ENCODE assay signal across 20 cellular contexts in genomic region chr20:37977786-37978185, GRCh38. TPM values are rescaled to one million over a fixed set of nuclear protein-coding genes. Genes with fewer than 3 reads are reported as not detected.
A peak's percentile ranks its signal among the peaks of the same experiment; 100 is the strongest.
DNase-seq lines count a peak whose midpoint lies in the region; ATAC-seq and TF ChIP-seq lines count a peak whose summit lies in the region.
"Had no signal": no experiment of that assay in that cellular context is flagged by ENCODE, and none has a peak within 500 bp of the region (broad histone marks: within the 10 kb centered on the region; RNA-seq: fewer than 3 reads in every experiment).

No MANE protein-coding gene starts in this region.

- WGBS in right lobe of liver (ENCODE audit: insufficient coverage, low coverage, low lambda C conversion rate, missing lambda C conversion rate), result 76% methylated on average over 6 of the region's 6 CpGs

- no peak for ATAC-seq in right lobe of liver
- ATAC-seq: GM12878 had no signal

- DNase-seq in activated naive CD8-positive, alpha-beta T cell treated with anti-CD3 and anti-CD28 coated beads for 36 hours, result no peak
- DNase-seq in nephron progenitor cell (no peak), type B pancreatic cell (ENCODE audit: extremely low spot score, unreplicated experiment) (peak; percentile 25), hippocampal formation (lab: John Stamatoyannopoulos, UW) (no peak), right lobe of liver (no peak)
- no peak for DNase-seq in activated CD4-positive, alpha-beta memory T cell treated with anti-CD3 and anti-CD28 coated beads for 36 hours
- DNase-seq: Calu3; CD4-positive, alpha-beta memory T cell; EL; H9; NCI-H1436; NCI-H1930; NCI-H226; PC-9 had no signal

- TF ChIP-seq CTCF in brain (conservative IDR thresholded peaks at IDR 0.05) (no peak), nephron progenitor cell (IDR thresholded peaks at IDR 0.05) (no peak), type B pancreatic cell (conservative IDR thresholded peaks at IDR 0.05) (no peak), right lobe of liver (IDR thresholded peaks at IDR 0.05) (no peak)

- no peak overlapping the region for H3K4me3 ChIP-seq in right lobe of liver
- H3K4me3 ChIP-seq: GM12878, PC-9 had no signal

- no peak overlapping the region for H3K27ac Mint-ChIP-seq in activated naive CD8-positive, alpha-beta T cell
- no peak overlapping the region for H3K27ac Mint-ChIP-seq in activated naive CD8-positive, alpha-beta T cell treated with anti-CD3 and anti-CD28 coated beads for 36 hours
- peak overlapping the region in 4 of 5 experiments; percentile 3 to 84 (median 29) for H3K27ac Mint-ChIP-seq in brain
- H3K27ac Mint-ChIP-seq in nephron progenitor cell, result no peak overlapping the region
- H3K27ac Mint-ChIP-seq in type B pancreatic cell, result no peak overlapping the region
- no peak overlapping the region for H3K27ac Mint-ChIP-seq in activated CD4-positive, alpha-beta memory T cell treated with anti-CD3 and anti-CD28 coated beads for 36 hours
- H3K27ac Mint-ChIP-seq: B cell; CD4-positive, alpha-beta memory T cell; H9 had no signal

- peak overlapping the region; percentile 49 for H3K4me3 Mint-ChIP-seq in activated naive CD8-positive, alpha-beta T cell
- no peak overlapping the region for H3K4me3 Mint-ChIP-seq in activated naive CD8-positive, alpha-beta T cell treated with anti-CD3 and anti-CD28 coated beads for 36 hours
- H3K4me3 Mint-ChIP-seq in brain (peak overlapping the region in 2 of 5 experiments; percentile 22 to 59), nephron progenitor cell (peak overlapping the region; percentile 42), type B pancreatic cell (no peak overlapping the region)
- H3K4me3 Mint-ChIP-seq in activated CD4-positive, alpha-beta memory T cell treated with anti-CD3 and anti-CD28 coated beads for 36 hours, result no peak overlapping the region
- H3K4me3 Mint-ChIP-seq: B cell, H9 had no signal

- no peak overlapping the region for H3K27ac ChIP-seq in right lobe of liver
- H3K27ac ChIP-seq: KMS-11, PC-9, RWPE1 had no signal

- H3K9me3 ChIP-seq in right lobe of liver, result no peaks in the 10 kb centered on the region

- H3K9me3 Mint-ChIP-seq in activated naive CD8-positive, alpha-beta T cell (ENCODE audit: low read depth), result peaks cover 6% of the 10 kb centered on the region
- no peaks in the 10 kb centered on the region for H3K9me3 Mint-ChIP-seq in activated naive CD8-positive, alpha-beta T cell treated with anti-CD3 and anti-CD28 coated beads for 36 hours
- H3K9me3 Mint-ChIP-seq in brain (no peaks in the 10 kb centered on the region), nephron progenitor cell (no peaks in the 10 kb centered on the region), type B pancreatic cell (no peaks in the 10 kb centered on the region)
- H3K9me3 Mint-ChIP-seq in activated CD4-positive, alpha-beta memory T cell treated with anti-CD3 and anti-CD28 coated beads for 36 hours, result no peaks in the 10 kb centered on the region
- H3K9me3 Mint-ChIP-seq: H9 had no signal

- H3K36me3 Mint-ChIP-seq in activated naive CD8-positive, alpha-beta T cell, result peaks cover 20% of the 10 kb centered on the region
- H3K36me3 Mint-ChIP-seq in activated naive CD8-positive, alpha-beta T cell treated with anti-CD3 and anti-CD28 coated beads for 36 hours, result peaks cover 18% of the 10 kb centered on the region
- H3K36me3 Mint-ChIP-seq in brain, result peaks cover 13% of the 10 kb centered on the region
- H3K36me3 Mint-ChIP-seq in nephron progenitor cell (ENCODE audit: low read depth), result peaks cover 36% of the 10 kb centered on the region
- peaks cover 7% of the 10 kb centered on the region for H3K36me3 Mint-ChIP-seq in type B pancreatic cell
- H3K36me3 Mint-ChIP-seq in activated CD4-positive, alpha-beta memory T cell treated with anti-CD3 and anti-CD28 coated beads for 36 hours, result peaks cover 14% of the 10 kb centered on the region

- CTCF ChIA-PET in activated CD4-positive, alpha-beta memory T cell treated with anti-CD3 and anti-CD28 coated beads for 36 hours (lab: Charles Lee), result no interaction called here

- no peaks in the 10 kb centered on the region for H3K4me1 ChIP-seq in right lobe of liver

- no peaks in the 10 kb centered on the region for H3K27me3 Mint-ChIP-seq in activated naive CD8-positive, alpha-beta T cell
- no peaks in the 10 kb centered on the region for H3K27me3 Mint-ChIP-seq in activated naive CD8-positive, alpha-beta T cell treated with anti-CD3 and anti-CD28 coated beads for 36 hours
- H3K27me3 Mint-ChIP-seq in brain (peaks cover 10% of the 10 kb centered on the region), nephron progenitor cell (ENCODE audit: low read depth, poor library complexity) (peaks cover 41% of the 10 kb centered on the region), type B pancreatic cell (no peaks in the 10 kb centered on the region)
- H3K27me3 Mint-ChIP-seq in activated CD4-positive, alpha-beta memory T cell treated with anti-CD3 and anti-CD28 coated beads for 36 hours, result no peaks in the 10 kb centered on the region
- H3K27me3 Mint-ChIP-seq: B cell; CD4-positive, alpha-beta memory T cell had no signal

- intact Hi-C loops in right lobe of liver (cut with DNase I), result no loop called here
- intact Hi-C loops in activated CD4-positive, alpha-beta memory T cell treated with anti-CD3 and anti-CD28 coated beads for 36 hours (cut with micrococcal nuclease), result no loop called here

- no peaks in the 10 kb centered on the region for H3K36me3 ChIP-seq in right lobe of liver

- no peak for TF ChIP-seq POLR2A in right lobe of liver (IDR thresholded peaks at IDR 0.05)

- POLR2A ChIA-PET in activated CD4-positive, alpha-beta memory T cell treated with anti-CD3 and anti-CD28 coated beads for 36 hours (lab: Charles Lee), result no interaction called here

- H3K27me3 ChIP-seq in right lobe of liver, result no peaks in the 10 kb centered on the region

- H3K4me1 Mint-ChIP-seq in activated naive CD8-positive, alpha-beta T cell (ENCODE audit: low read depth), result peaks cover 15% of the 10 kb centered on the region
- peaks cover 12% of the 10 kb centered on the region for H3K4me1 Mint-ChIP-seq in activated naive CD8-positive, alpha-beta T cell treated with anti-CD3 and anti-CD28 coated beads for 36 hours
- H3K4me1 Mint-ChIP-seq in brain (peaks cover 44% of the 10 kb centered on the region), nephron progenitor cell (peaks cover 21% of the 10 kb centered on the region), type B pancreatic cell (ENCODE audit: unreplicated experiment) (peaks cover 16% of the 10 kb centered on the region)
- H3K4me1 Mint-ChIP-seq in activated CD4-positive, alpha-beta memory T cell treated with anti-CD3 and anti-CD28 coated beads for 36 hours (ENCODE audit: low read depth), result peaks cover 3% of the 10 kb centered on the region

RNA-seq across cellular contexts. Expression of gene TTI1, which starts 55.5 kb away (rescaled TPM):
- total RNA-seq in activated naive CD8-positive, alpha-beta T cell treated with anti-CD3 and anti-CD28 coated beads for 36 hours, result 10 to 100 TPM; 38.1 to 40.7 TPM
- polyA plus RNA-seq in brain (ENCODE audit: insufficient read depth, low read depth, low replicate concordance), result 30.7 TPM
- 25.1 and 43.8 TPM in 2 replicates for total RNA-seq in type B pancreatic cell (ENCODE audit: low replicate concordance)
- 10 to 100 TPM in 4 of 6 experiments, 1 to 10 TPM in 2; 8.6 to 14.3 (median 11.3) TPM for total RNA-seq in right lobe of liver
- 10 to 100 TPM; 31.8 to 32.7 TPM for total RNA-seq in activated CD4-positive, alpha-beta memory T cell treated with anti-CD3 and anti-CD28 coated beads for 36 hours

RNA-seq across cellular contexts. Expression of gene RPRD1B, which starts 55.8 kb away (rescaled TPM):
- total RNA-seq in activated naive CD8-positive, alpha-beta T cell treated with anti-CD3 and anti-CD28 coated beads for 36 hours, result 10 to 100 TPM; 37.6 to 42.7 TPM
- 24.2 TPM for polyA plus RNA-seq in brain (ENCODE audit: insufficient read depth, low read depth, low replicate concordance)
- 29.7 and 41.9 TPM in 2 replicates for total RNA-seq in type B pancreatic cell (ENCODE audit: low replicate concordance)
- total RNA-seq in right lobe of liver, result 100 to 1,000 TPM in 1 of 6 experiments, 10 to 100 TPM in 5; 25.0 to 153 (median 37.9) TPM
- total RNA-seq in activated CD4-positive, alpha-beta memory T cell treated with anti-CD3 and anti-CD28 coated beads for 36 hours, result 10 to 100 TPM; 26.2 to 28.9 TPM

Comparison
In these comparisons a context has a peak if more than half of its experiments do, and no peak if none do; other contexts are left out.
1. H3K4me3 Mint-ChIP-seq: peak in activated naive CD8-positive, alpha-beta T cell (single experiment) and nephron progenitor cell (single experiment); none in activated naive CD8-positive, alpha-beta T cell treated with anti-CD3 and anti-CD28 coated beads for 36 hours (single experiment), type B pancreatic cell (single experiment) and activated CD4-positive, alpha-beta memory T cell treated with anti-CD3 and anti-CD28 coated beads for 36 hours (single experiment).
2. H3K27ac Mint-ChIP-seq: peak in brain (4 of 5); none in activated naive CD8-positive, alpha-beta T cell (single experiment), activated naive CD8-positive, alpha-beta T cell treated with anti-CD3 and anti-CD28 coated beads for 36 hours (single experiment), nephron progenitor cell (single experiment), type B pancreatic cell (single experiment) and activated CD4-positive, alpha-beta memory T cell treated with anti-CD3 and anti-CD28 coated beads for 36 hours (single experiment).